Comparison of ENCODE assay signal across 27 cellular contexts in the genomic region with DNA sequence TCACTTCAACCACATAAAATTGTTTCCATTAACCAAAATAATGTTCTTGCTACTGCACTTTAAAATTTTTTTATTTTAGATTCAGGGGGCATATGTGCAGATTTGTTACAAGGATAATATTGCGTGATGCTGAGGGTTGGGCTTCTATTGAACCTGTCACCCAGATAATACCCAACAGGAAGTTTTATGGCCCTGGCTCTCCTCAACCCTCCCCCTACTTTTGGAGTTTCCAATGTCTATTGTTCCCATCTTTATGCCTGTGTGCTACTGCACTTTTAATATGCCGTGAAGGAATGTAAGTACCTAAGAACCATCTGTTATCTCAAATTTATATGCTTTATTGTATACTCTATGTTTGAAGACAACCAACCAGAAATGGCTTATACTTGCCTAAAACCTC.
"Had no signal": no experiment of that assay in that cellular context is flagged by ENCODE, and none has a peak within 500 bp of the region (broad histone marks: within the 10 kb centered on the region; RNA-seq: fewer than 3 reads in every experiment).

No MANE protein-coding gene starts in this region.

- H3K4me1 Mint-ChIP-seq: immature natural killer cell; naive B cell; natural killer cell; stimulated activated memory B cell treated with anti-CD40 and anti-IgM and Interleukin-4, amounts not matched to agents 10 μg/mL and 1 μg/mL and 100 μg/mL, for 72 hours; stimulated activated naive CD8-positive, alpha-beta T cell treated with anti-CD3 and anti-CD28 coated beads, Interleukin-15, amount 100 ng/mL, for 72 hours had no signal

- ATAC-seq: left colon; left lung; natural killer cell; right lobe of liver; stimulated activated memory B cell treated with anti-CD40 and anti-IgM and Interleukin-4, amounts not matched to agents 10 μg/mL and 1 μg/mL and 100 μg/mL, for 72 hours; stimulated activated naive CD8-positive, alpha-beta T cell treated with anti-CD3 and anti-CD28 coated beads, Interleukin-15, amount 100 ng/mL, for 72 hours had no signal

- H3K4me1 ChIP-seq: left lung, right atrium auricular region, right lobe of liver, tibial nerve, uterus had no signal

- H3K9me3 Mint-ChIP-seq: natural killer cell; stimulated activated memory B cell treated with anti-CD40 and anti-IgM and Interleukin-4, amounts not matched to agents 10 μg/mL and 1 μg/mL and 100 μg/mL, for 72 hours had no signal

- H3K27me3 ChIP-seq: left lung, ovary, right atrium auricular region, right lobe of liver, tibial nerve, uterus had no signal

- DNase-seq: hypothalamus; immature natural killer cell; kidney; left colon; left lung; mesendoderm; naive B cell; natural killer cell; nephron progenitor cell; ovary; right lobe of liver; stimulated activated CD4-positive, alpha-beta T cell treated with anti-CD3 and anti-CD28 coated beads, Interleukin-1b, Interleukin-23, amount 100 ng/mL, for 48 hours; stimulated activated CD4-positive, alpha-beta T cell treated with anti-CD3 and anti-CD28 coated beads, Interleukin-2, amount 100 ng/mL, for 48 hours; stimulated activated CD4-positive, alpha-beta T cell treated with anti-CD3 and anti-CD28 coated beads, Interleukin-4, amount 100 ng/mL, for 4 hours; stimulated activated CD8-positive, alpha-beta memory T cell treated with anti-CD3 and anti-CD28 coated beads, Interleukin-4, amount 100 ng/mL, for 48 hours; stimulated activated naive CD4-positive, alpha-beta T cell treated with Interleukin-2 at 50 U/mL for 16 hours; stimulated activated naive CD8-positive, alpha-beta T cell treated with anti-CD3 and anti-CD28 coated beads, Interleukin-15, amount 100 ng/mL, for 72 hours; substantia nigra; uterus had no signal

- H3K4me3 ChIP-seq: left lung, lung, ovary, right atrium auricular region, right lobe of liver, smooth muscle cell, tibial nerve, uterus had no signal

- H3K9me3 ChIP-seq: ovary, tibial nerve, uterus had no signal

- H3K27ac ChIP-seq: left lung, ovary, right atrium auricular region, right lobe of liver, tibial nerve, uterus had no signal

- H3K27me3 Mint-ChIP-seq: naive B cell; progenitor cell of endocrine pancreas; stimulated activated memory B cell treated with anti-CD40 and anti-IgM and Interleukin-4, amounts not matched to agents 10 μg/mL and 1 μg/mL and 100 μg/mL, for 72 hours; stimulated activated naive CD8-positive, alpha-beta T cell treated with anti-CD3 and anti-CD28 coated beads, Interleukin-15, amount 100 ng/mL, for 72 hours; type B pancreatic cell had no signal

- H3K27ac Mint-ChIP-seq: immature natural killer cell; mesothelial cell of epicardium; natural killer cell; nephron progenitor cell; progenitor cell of endocrine pancreas; stimulated activated memory B cell treated with anti-CD40 and anti-IgM and Interleukin-4, amounts not matched to agents 10 μg/mL and 1 μg/mL and 100 μg/mL, for 72 hours; stimulated activated naive CD8-positive, alpha-beta T cell treated with anti-CD3 and anti-CD28 coated beads, Interleukin-15, amount 100 ng/mL, for 72 hours; type B pancreatic cell had no signal

- H3K4me3 Mint-ChIP-seq: immature natural killer cell; mesothelial cell of epicardium; naive B cell; natural killer cell; nephron progenitor cell; stimulated activated memory B cell treated with anti-CD40 and anti-IgM and Interleukin-4, amounts not matched to agents 10 μg/mL and 1 μg/mL and 100 μg/mL, for 72 hours; stimulated activated naive CD8-positive, alpha-beta T cell treated with anti-CD3 and anti-CD28 coated beads, Interleukin-15, amount 100 ng/mL, for 72 hours; type B pancreatic cell had no signal

- H3K36me3 ChIP-seq: ovary, uterus had no signal
